ENCODE assay signal across 2 cellular contexts in the genomic region with DNA sequence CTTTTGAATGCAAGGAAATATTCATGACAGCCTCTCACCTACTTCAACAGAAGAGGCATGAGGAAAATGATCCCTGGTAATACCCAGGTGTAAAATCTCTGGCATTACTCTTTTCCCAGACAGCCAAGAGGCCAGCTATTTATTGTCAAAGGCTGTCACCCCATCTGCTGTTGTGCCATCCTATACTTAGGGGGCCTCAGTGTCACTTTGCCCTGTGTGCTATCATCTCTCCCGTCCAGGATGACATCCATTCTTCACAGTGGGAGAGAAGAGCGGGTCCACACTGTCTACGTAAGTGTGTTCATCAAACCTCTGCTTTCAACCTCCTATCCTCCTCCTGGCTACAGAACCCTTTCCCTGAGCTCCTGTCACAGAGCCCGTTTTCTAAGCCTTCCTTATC.
TF ChIP-seq lines count a peak whose summit lies in the region.

No MANE protein-coding gene starts in this region.

TF ChIP-seq in GM23338, 12 proteins besides CTCF, POLR2A, EP300 and RAD21 (continued from another document):
- no peak for TF ChIP-seq NANOG (IDR thresholded peaks at IDR 0.05; ENCODE audit: borderline replicate concordance)
- no peak for TF ChIP-seq REST (IDR thresholded peaks at IDR 0.05; ENCODE audit: unreplicated experiment)
- TF ChIP-seq STAT1 (IDR thresholded peaks at IDR 0.05; ENCODE audit: unreplicated experiment) = no peak
- no peak for TF ChIP-seq POLR2AphosphoS5 (IDR thresholded peaks at IDR 0.05; ENCODE audit: low read depth)
- no peak for TF ChIP-seq ZNF462 (CRISPR knock-in tag; IDR thresholded peaks at IDR 0.05)
- TF ChIP-seq EZH2 (IDR thresholded peaks at IDR 0.05; ENCODE audit: low read depth, unreplicated experiment) = no peak
- no peak for TF ChIP-seq CREB1 (CRISPR knock-in tag; IDR thresholded peaks at IDR 0.05; ENCODE audit: low read depth)

TF ChIP-seq in GM12878, 131 proteins besides CTCF, POLR2A, EP300 and RAD21 (continued from another document):
- TF ChIP-seq ZBTB4 (CRISPR knock-in tag; IDR thresholded peaks at IDR 0.05) = no peak
- TF ChIP-seq SREBF1 (IDR thresholded peaks at IDR 0.05; ENCODE audit: low read length) = no peak
- TF ChIP-seq PAX5 (IDR thresholded peaks at IDR 0.05; ENCODE audit: borderline replicate concordance, low read depth, low read length) = no peak
- no peak for TF ChIP-seq NRF1 (conservative IDR thresholded peaks at IDR 0.05; ENCODE audit: low read depth, low read length)
